ENCODE assay signal across 1 cellular context in genomic region chr1:212242288-212242984, GRCh38.
TF ChIP-seq lines count a peak whose summit lies in the region.

No MANE protein-coding gene starts in this region.

TF ChIP-seq in K562, 482 proteins besides CTCF, POLR2A, EP300 and RAD21 (continued from another document and continues in another):
- no peak for TF ChIP-seq ZHX1 (conservative IDR thresholded peaks at IDR 0.05; ENCODE audit: low read length)
- peak; percentile 57; the same call in 1 of the 2 replicates for TF ChIP-seq PML (IDR thresholded peaks at IDR 0.05; ENCODE audit: low read length)
- TF ChIP-seq CREB3 (tag; conservative IDR thresholded peaks at IDR 0.05; ENCODE audit: low read depth) = peak; percentile 58
- peak; percentile 51; the same call in 1 of the 2 replicates for TF ChIP-seq MAFG (tag; conservative IDR thresholded peaks at IDR 0.05)
- no peak for TF ChIP-seq JUN (IDR thresholded peaks at IDR 0.05; ENCODE audit: borderline replicate concordance, low read depth, low read length)
- TF ChIP-seq JUN (CRISPR knock-in tag; IDR thresholded peaks at IDR 0.05; ENCODE audit: borderline replicate concordance) = no peak
- TF ChIP-seq DEAF1 (CRISPR knock-in tag; IDR thresholded peaks at IDR 0.05) = peak; percentile 14; the same call in 1 of the 2 replicates
- TF ChIP-seq FOXM1 (IDR thresholded peaks at IDR 0.05; ENCODE audit: low read depth) = peak; percentile 52
- no peak for TF ChIP-seq FOXM1 (CRISPR knock-in tag; IDR thresholded peaks at IDR 0.05; ENCODE audit: low read depth)
- no peak for TF ChIP-seq ZBTB17 (CRISPR knock-in tag; IDR thresholded peaks at IDR 0.05)
- TF ChIP-seq HDAC3 (IDR thresholded peaks at IDR 0.05; ENCODE audit: borderline replicate concordance, partially characterized antibody) = peak; percentile 61
- TF ChIP-seq BRF1 (IDR thresholded peaks at IDR 0.05; ENCODE audit: borderline replicate concordance, extremely low read depth, insufficient read length) = no peak
- 0 out of 4 replicates have a peak, but pooled peaks of 1 of the 2 experiments have one; percentile 59 for TF ChIP-seq ARNT (IDR thresholded peaks at IDR 0.05)
- TF ChIP-seq GABPB1 (CRISPR knock-in tag; IDR thresholded peaks at IDR 0.05) = peak; percentile 46; the same call in 1 of the 2 replicates
- peak; percentile 70 for TF ChIP-seq NCOR1 (IDR thresholded peaks at IDR 0.05)
- no peak for TF ChIP-seq C11orf30 (IDR thresholded peaks at IDR 0.05; ENCODE audit: low read depth)
- no peak for TF ChIP-seq TCF7 (IDR thresholded peaks at IDR 0.05; ENCODE audit: borderline replicate concordance)
- TF ChIP-seq ILK (tag; IDR thresholded peaks at IDR 0.05; ENCODE audit: borderline replicate concordance, low read depth) = no peak
- peak; percentile 80 for TF ChIP-seq EHMT2 (IDR thresholded peaks at IDR 0.05)
- TF ChIP-seq ZNF274 (IDR thresholded peaks at IDR 0.05; ENCODE audit: borderline replicate concordance, low read depth, low read length) = no peak
- no peak for TF ChIP-seq ATF6 (CRISPR knock-in tag; IDR thresholded peaks at IDR 0.05)
- TF ChIP-seq POLR2G (IDR thresholded peaks at IDR 0.05; ENCODE audit: low read depth, low read length) = no peak
- peak; percentile 63 for TF ChIP-seq EP400 (IDR thresholded peaks at IDR 0.05)
- peak; percentile 53; the same call in 1 of the 2 replicates for TF ChIP-seq TFAP4 (CRISPR knock-in tag; IDR thresholded peaks at IDR 0.05; ENCODE audit: borderline replicate concordance)
- peak; percentile 11; the same call in 1 of the 2 replicates for TF ChIP-seq RAD51 (IDR thresholded peaks at IDR 0.05; ENCODE audit: borderline replicate concordance, low read depth)
- TF ChIP-seq TSC22D4 (tag; IDR thresholded peaks at IDR 0.05) = no peak
- no peak for TF ChIP-seq PURB (CRISPR knock-in tag; IDR thresholded peaks at IDR 0.05; ENCODE audit: low read depth)
- peak; percentile 76; the same call in 1 of the 2 replicates for TF ChIP-seq GATAD2A (IDR thresholded peaks at IDR 0.05)
- no peak for TF ChIP-seq E2F6 (IDR thresholded peaks at IDR 0.05; ENCODE audit: borderline replicate concordance in 1 of 2, extremely low read depth in 1 of 2, insufficient read depth in 1 of 2, insufficient read length in 1 of 2, low read depth in 1 of 2, low read length in 1 of 2, poor library complexity in 1 of 2, severe bottlenecking in 1 of 2)
- no peak for TF ChIP-seq JUNB (CRISPR knock-in tag; conservative IDR thresholded peaks at IDR 0.05)
- no peak for TF ChIP-seq OTX1 (CRISPR knock-in tag; IDR thresholded peaks at IDR 0.05)
- TF ChIP-seq ZKSCAN3 (CRISPR knock-in tag; IDR thresholded peaks at IDR 0.05) = no peak
- TF ChIP-seq ZKSCAN8 (CRISPR knock-in tag; IDR thresholded peaks at IDR 0.05) = 0 out of 2 replicates have a peak, but pooled peaks have one; percentile 16
- TF ChIP-seq TRIM25 (IDR thresholded peaks at IDR 0.05; ENCODE audit: borderline replicate concordance) = no peak
- 0 out of 2 replicates have a peak, but pooled peaks have one; percentile 46 for TF ChIP-seq LARP7 (IDR thresholded peaks at IDR 0.05)
- TF ChIP-seq SMAD1 (IDR thresholded peaks at IDR 0.05; ENCODE audit: low read depth, low read length, partially characterized antibody) = peak; percentile 13
- TF ChIP-seq PRDM10 (IDR thresholded peaks at IDR 0.05; ENCODE audit: partially characterized antibody) = peak; percentile 36
- TF ChIP-seq FOXJ3 (CRISPR knock-in tag; IDR thresholded peaks at IDR 0.05) = no peak
- no peak; the same call in 1 of the 2 replicates for TF ChIP-seq MEF2A (IDR thresholded peaks at IDR 0.05; ENCODE audit: control insufficient read depth, low read depth, low read length)
- TF ChIP-seq VEZF1 (CRISPR knock-in tag; IDR thresholded peaks at IDR 0.05) = peak; percentile 56
- peak in 1 of 2 experiments; percentile 88; a peak in 2 of 4 replicates for TF ChIP-seq RCOR1 (IDR thresholded peaks at IDR 0.05; ENCODE audit: borderline replicate concordance in 1 of 2, low read depth in 2 of 2, low read length in 2 of 2)
- no peak for TF ChIP-seq SIN3B (IDR thresholded peaks at IDR 0.05; ENCODE audit: low read depth)
- no peak for TF ChIP-seq ZNF717 (CRISPR knock-in tag; IDR thresholded peaks at IDR 0.05)
- TF ChIP-seq TRIM24 (IDR thresholded peaks at IDR 0.05) = peak in 1 of 2 experiments; percentile 51; a peak in 2 of 4 replicates
- no peak for TF ChIP-seq ZBTB43 (CRISPR knock-in tag; IDR thresholded peaks at IDR 0.05)
- TF ChIP-seq SRSF9 (IDR thresholded peaks at IDR 0.05; ENCODE audit: borderline replicate concordance, low read depth, low read length) = no peak
- TF ChIP-seq DPF2 (IDR thresholded peaks at IDR 0.05) = peak; percentile 84
- no peak for TF ChIP-seq ZNF551 (CRISPR knock-in tag; IDR thresholded peaks at IDR 0.05)
- TF ChIP-seq ARID1B (IDR thresholded peaks at IDR 0.05) = peak; percentile 85
